In the genomic region with DNA sequence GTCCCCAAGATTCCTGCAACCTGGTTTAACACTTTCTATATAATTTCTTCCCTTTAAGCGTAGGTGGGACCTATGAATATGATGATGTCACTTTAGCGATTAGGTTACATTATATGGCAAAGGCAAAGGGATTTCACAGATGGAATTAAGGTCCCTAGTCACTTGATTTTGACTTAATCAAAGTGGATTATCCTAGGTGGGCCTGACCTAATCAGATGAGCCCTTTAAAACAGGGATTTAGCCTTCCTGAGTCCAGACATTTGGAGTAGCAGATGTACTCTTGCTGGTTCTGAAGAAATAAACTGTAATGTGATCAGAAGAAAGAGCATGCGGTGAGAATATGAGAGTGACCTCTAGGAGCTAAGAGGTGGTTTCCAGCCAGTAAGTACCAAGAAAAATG, we compare ENCODE assay signal across 27 cellular contexts.
"Had no signal": no experiment of that assay in that cellular context is flagged by ENCODE, and none has a peak within 500 bp of the region (broad histone marks: within the 10 kb centered on the region; RNA-seq: fewer than 3 reads in every experiment).

No MANE protein-coding gene starts in this region.

- H3K4me1 ChIP-seq: left lung, lower lobe of right lung, neural progenitor cell, pancreas, prostate gland, spleen, uterus had no signal

- DNase-seq: hippocampal formation; kidney; left colon; left lung; lower lobe of right lung; mammary epithelial cell; mesenchymal stem cell; naive thymus-derived CD8-positive, alpha-beta T cell; pancreas; posterior cingulate gyrus; retina; right cardiac atrium; sigmoid colon; small intestine; spleen; stimulated activated CD4-positive, alpha-beta T cell treated with anti-CD3 and anti-CD28 coated beads, Interleukin-4, amount 100 ng/mL, for 4 hours; stimulated activated CD8-positive, alpha-beta memory T cell treated with anti-CD3 and anti-CD28 coated beads, Interleukin-4, amount 100 ng/mL, for 48 hours; stimulated activated naive CD4-positive, alpha-beta T cell treated with Interleukin-2 at 50 U/mL for 16 hours; stimulated activated naive CD8-positive, alpha-beta T cell treated with anti-CD3 and anti-CD28 coated beads, Interleukin-15, amount 100 ng/mL, for 72 hours; substantia nigra; uterus had no signal

- H3K36me3 ChIP-seq: left lung, lower lobe of right lung, neural progenitor cell, neutrophil, pancreas, prostate gland, sigmoid colon, spleen, uterus had no signal

- FAIRE-seq: islet of Langerhans, kidney, pancreas, small intestine had no signal

- H3K27ac ChIP-seq: left lung, lower lobe of right lung, neural progenitor cell, neutrophil, pancreas, prostate gland, sigmoid colon, spleen, tibial nerve, uterus had no signal

- H3K27me3 ChIP-seq: left lung, neural progenitor cell, neutrophil, pancreas, sigmoid colon, spleen, tibial nerve, uterus had no signal

- H3K9me3 ChIP-seq: left lung, lower lobe of right lung, neutrophil, pancreas, prostate gland, sigmoid colon, spleen, tibial nerve, uterus had no signal

- H3K4me3 ChIP-seq: left lung, lower lobe of right lung, neural progenitor cell, pancreas, prostate gland, sigmoid colon, spleen, tibial nerve, uterus had no signal

- ATAC-seq: left colon; left lung; lower lobe of right lung; naive thymus-derived CD8-positive, alpha-beta T cell; pancreas; right cardiac atrium; stimulated activated memory B cell treated with anti-CD40 and anti-IgM and Interleukin-4, amounts not matched to agents 10 μg/mL and 1 μg/mL and 100 μg/mL, for 72 hours; stimulated activated naive CD8-positive, alpha-beta T cell treated with anti-CD3 and anti-CD28 coated beads, Interleukin-15, amount 100 ng/mL, for 72 hours had no signal
